ENCODE assay signal across 9 cellular contexts in genomic region chr20:42102000-42102399, GRCh38.
"Had no signal": no experiment of that assay in that cellular context is flagged by ENCODE, and none has a peak within 500 bp of the region (broad histone marks: within the 10 kb centered on the region; RNA-seq: fewer than 3 reads in every experiment).

No MANE protein-coding gene starts in this region.

- H3K4me3 ChIP-seq: GM23248, GM23338, HAP-1 had no signal

- DNase-seq: GM23248, GOT3, H7, H9, HCEC 1CT, HFFc6 had no signal

- H2AFZ ChIP-seq: GM23248, GM23338 had no signal

- H3K9me3 Mint-ChIP-seq: H9 had no signal

- H3K4me3 Mint-ChIP-seq: GM23338, H9, HFFc6 had no signal

- H3K27ac Mint-ChIP-seq: GM23338, H9, HFFc6 had no signal

- H3K9ac ChIP-seq: GM23248 had no signal

- H3K4me1 ChIP-seq: HAP-1 had no signal

- H3K36me3 ChIP-seq: HAP-1 had no signal

- H3K4me2 ChIP-seq: GM23338 had no signal

- H3K27ac ChIP-seq: GM23248 had no signal

- ATAC-seq: GM23338, HCT116 had no signal

- H3K9me3 ChIP-seq: HAP-1 had no signal

- H3K4me1 Mint-ChIP-seq: GM23338 had no signal
